Comparison of ENCODE assay signal across 8 cellular contexts in the genomic region with DNA sequence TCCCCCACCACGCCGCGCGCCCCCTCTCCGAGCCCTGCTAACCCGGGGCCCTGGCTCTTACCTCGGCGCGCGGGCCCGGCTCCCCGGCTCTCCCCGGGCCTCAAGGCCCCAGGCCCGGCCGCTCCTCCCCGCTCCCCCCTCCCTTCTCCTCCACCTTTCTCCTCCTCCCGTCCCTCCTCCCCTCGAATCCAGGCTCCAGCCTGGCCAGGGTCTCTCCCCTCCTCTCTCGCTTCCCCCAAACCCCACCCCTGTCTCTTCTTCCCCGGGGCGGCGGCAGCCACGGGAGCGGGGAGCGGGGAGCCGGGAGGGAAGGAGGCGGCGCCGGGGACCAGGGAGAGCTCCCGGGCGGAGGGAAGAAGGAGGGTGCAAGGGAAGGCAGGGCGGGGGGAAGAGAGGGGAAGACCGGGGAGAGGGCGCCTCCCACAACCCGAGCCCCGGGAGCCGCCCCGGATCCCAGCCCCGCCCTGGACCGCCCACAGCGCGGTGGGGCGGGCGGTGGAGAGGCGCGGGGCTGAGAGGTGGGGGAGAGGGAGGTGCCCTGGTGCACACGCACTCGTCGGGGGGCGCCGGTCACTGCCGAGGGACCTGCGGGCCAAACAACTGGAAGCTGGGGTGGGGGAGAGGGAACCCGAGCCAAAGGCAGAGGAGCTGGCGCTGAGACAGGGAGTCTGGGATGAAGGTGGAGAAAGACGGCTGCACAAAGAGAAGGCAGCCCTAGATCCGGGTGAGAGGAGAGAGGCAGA. TPM values are rescaled to one million over a fixed set of nuclear protein-coding genes. Genes with fewer than 3 reads are reported as not detected.
DNase-seq lines count a peak whose midpoint lies in the region; ATAC-seq and TF ChIP-seq lines count a peak whose summit lies in the region.

Gene GABBR1 (minus strand): TSS at position 395 of the 743 bp plus-strand sequence. CDS start 798 bp downstream, outside the sequence.

- DNase-seq in AML-193 (lab: John Stamatoyannopoulos, UW) = peak; percentile 28 to 40
- peak; percentile 82 for DNase-seq in HuH-7 (ENCODE audit: low spot score)
- DNase-seq in OCI-M2 (lab: John Stamatoyannopoulos, UW; ENCODE audit: unreplicated experiment) = peak; percentile 33
- peak; percentile 82 for DNase-seq in activated T-cell treated with anti-CD3 and anti-CD28 coated beads, Interleukin-2, amount 50 U/mL, for 24 hours
- no peak for DNase-seq in epithelial cell of proximal tubule (ENCODE audit: low read depth)
- DNase-seq in mucosa of gallbladder (ENCODE audit: low spot score) = peak; percentile 83
- DNase-seq in stimulated activated CD8-positive, alpha-beta memory T cell treated with anti-CD3 and anti-CD28 coated beads, Interleukin-4, amount 100 ng/mL, for 48 hours = peak; percentile 76

- peaks cover 43% of the 10 kb centered on the region for H3K4me1 Mint-ChIP-seq in activated T-cell treated with anti-CD3 and anti-CD28 coated beads, Interleukin-2, amount 50 U/mL, for 24 hours (ENCODE audit: low read depth)

- peak within 1 kb of the TSS; percentile 84 for H3K4me3 Mint-ChIP-seq in activated T-cell treated with anti-CD3 and anti-CD28 coated beads, Interleukin-2, amount 50 U/mL, for 24 hours

- H3K36me3 Mint-ChIP-seq in activated T-cell treated with anti-CD3 and anti-CD28 coated beads, Interleukin-2, amount 50 U/mL, for 24 hours (ENCODE audit: low read depth) = no peaks in the 10 kb centered on the region

- no peak for TF ChIP-seq CTCF in epithelial cell of proximal tubule (conservative IDR thresholded peaks at IDR 0.05; ENCODE audit: low read depth, low read length)

- peak; percentile 63 for ATAC-seq in GM19397 (IDR thresholded peaks at IDR 0.05; ENCODE audit: unreplicated experiment)

- peak within 1 kb of the TSS; percentile 60 for H3K27ac Mint-ChIP-seq in activated T-cell treated with anti-CD3 and anti-CD28 coated beads, Interleukin-2, amount 50 U/mL, for 24 hours

- peak within 1 kb of the TSS; percentile 75 for H3K4me3 ChIP-seq in epithelial cell of proximal tubule (ENCODE audit: low read depth, low read length)

- H3K9me3 Mint-ChIP-seq in activated T-cell treated with anti-CD3 and anti-CD28 coated beads, Interleukin-2, amount 50 U/mL, for 24 hours = no peaks in the 10 kb centered on the region

- peaks cover 5% of the 10 kb centered on the region for H3K27me3 Mint-ChIP-seq in activated T-cell treated with anti-CD3 and anti-CD28 coated beads, Interleukin-2, amount 50 U/mL, for 24 hours

RNA-seq across cellular contexts. Expression of gene GABBR1, which starts in this region (rescaled TPM):
- total RNA-seq in epithelial cell of proximal tubule (3.1 and 6.4 TPM in 2 replicates), mucosa of gallbladder (52.4 TPM)
